Comparison of ENCODE assay signal across 14 cellular contexts in the genomic region with DNA sequence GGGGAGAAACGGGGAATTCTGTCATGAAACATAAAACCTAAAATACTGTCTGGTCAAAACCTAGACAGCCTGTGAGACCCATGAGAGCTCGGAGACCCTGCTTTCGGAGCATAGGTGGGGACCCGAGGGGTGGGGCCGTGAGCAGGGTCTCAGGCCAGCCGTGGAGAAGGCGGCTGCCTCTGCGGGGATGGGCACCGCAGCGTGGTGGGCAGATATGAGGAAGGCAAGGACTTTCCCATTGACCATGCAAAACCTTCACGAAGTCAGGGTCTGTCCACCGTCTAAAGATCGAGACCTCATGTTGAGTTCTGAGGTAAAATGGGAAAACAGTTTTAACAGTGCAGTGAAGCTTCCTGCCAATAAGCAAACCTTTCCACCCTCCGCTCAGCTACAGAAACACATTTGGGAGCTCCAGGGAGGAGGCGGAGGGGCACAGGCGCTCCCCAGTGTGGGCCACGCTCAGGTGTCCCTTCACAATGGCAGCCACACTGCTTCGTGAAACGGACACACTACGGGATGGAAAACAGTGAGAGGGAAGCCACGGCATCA.
DNase-seq lines count a peak whose midpoint lies in the region; ATAC-seq and TF ChIP-seq lines count a peak whose summit lies in the region.
"Had no signal": no experiment of that assay in that cellular context is flagged by ENCODE, and none has a peak within 500 bp of the region (broad histone marks: within the 10 kb centered on the region; RNA-seq: fewer than 3 reads in every experiment).

No MANE protein-coding gene starts in this region.

- H3K36me3 Mint-ChIP-seq in mesothelial cell of epicardium, result no peaks in the 10 kb centered on the region
- H3K36me3 Mint-ChIP-seq: natural killer cell had no signal

- H3K9me3 ChIP-seq in adrenal gland (replicated peaks in 1 of 3) (no peaks in the 10 kb centered on the region), esophagus squamous epithelium (no peaks in the 10 kb centered on the region), suprapubic skin (no peaks in the 10 kb centered on the region)
- H3K9me3 ChIP-seq: BLaER1 had no signal

- no peaks in the 10 kb centered on the region for H3K9me3 Mint-ChIP-seq in mesothelial cell of epicardium
- H3K9me3 Mint-ChIP-seq: activated T-cell treated with anti-CD3 and anti-CD28 coated beads, Interleukin-2, amount 50 U/mL, for 24 hours; central memory CD8-positive, alpha-beta T cell; T-helper 1 cell treated with Interleukin-12 subunit alpha and Interleukin-12 subunit beta and Interleukin-4 antibody, amounts not matched to agents 30 μg/mL and 1 μg/mL, for 36 hours had no signal

- WGBS in adrenal gland, 4 donors, result 64 to 74% (median 71%) methylated on average over 21 of the region's 21 CpGs
- 68 to 79% methylated on average over 17 to 20 of the region's 21 CpGs for WGBS in esophagus squamous epithelium, 2 donors
- WGBS in suprapubic skin, result 81% methylated on average over 21 of the region's 21 CpGs

- H3K27me3 Mint-ChIP-seq in mesothelial cell of epicardium (ENCODE audit: low read depth), result no peaks in the 10 kb centered on the region

- H3K36me3 ChIP-seq in adrenal gland (replicated peaks in 1 of 2) (peaks cover 0 to 7% of the 10 kb centered on the region in 2 donors), esophagus squamous epithelium (no peaks in the 10 kb centered on the region), suprapubic skin (no peaks in the 10 kb centered on the region)
- H3K36me3 ChIP-seq: BLaER1 had no signal

- TF ChIP-seq CTCF in adrenal gland (IDR thresholded peaks at IDR 0.05) (no peak), esophagus squamous epithelium (IDR thresholded peaks at IDR 0.05) (no peak), mesothelial cell of epicardium (IDR thresholded peaks at IDR 0.05; ENCODE audit: unreplicated experiment) (no peak), suprapubic skin (IDR thresholded peaks at IDR 0.05) (no peak)

- peaks cover 47 to 73% of the 10 kb centered on the region in 2 donors for H3K4me1 ChIP-seq in adrenal gland (replicated peaks in 1 of 2)
- H3K4me1 ChIP-seq in esophagus squamous epithelium, result peaks cover 17 to 49% (median 25%) of the 10 kb centered on the region in 3 donors
- peaks cover 19% of the 10 kb centered on the region for H3K4me1 ChIP-seq in suprapubic skin

- peak overlapping the region; percentile 40 to 91 (median 71) for H3K27ac ChIP-seq in adrenal gland
- peak overlapping the region; percentile 60 to 87 (median 81) for H3K27ac ChIP-seq in esophagus squamous epithelium
- H3K27ac ChIP-seq in suprapubic skin, result peak overlapping the region; percentile 66
- H3K27ac ChIP-seq: BLaER1 had no signal

- H3K27me3 ChIP-seq in adrenal gland (no peaks in the 10 kb centered on the region), esophagus squamous epithelium (no peaks in the 10 kb centered on the region), suprapubic skin (no peaks in the 10 kb centered on the region)
- H3K27me3 ChIP-seq: BLaER1 had no signal

- peak overlapping the region; percentile 1 for H3K27ac Mint-ChIP-seq in mesothelial cell of epicardium
- H3K27ac Mint-ChIP-seq: activated T-cell treated with anti-CD3 and anti-CD28 coated beads, Interleukin-2, amount 50 U/mL, for 24 hours; natural killer cell; T-helper 1 cell treated with Interleukin-12 subunit alpha and Interleukin-12 subunit beta and Interleukin-4 antibody, amounts not matched to agents 30 μg/mL and 1 μg/mL, for 36 hours had no signal

- no peak overlapping the region for H3K4me3 Mint-ChIP-seq in mesothelial cell of epicardium
- H3K4me3 Mint-ChIP-seq: activated T-cell treated with anti-CD3 and anti-CD28 coated beads, Interleukin-2, amount 50 U/mL, for 24 hours; central memory CD8-positive, alpha-beta T cell; natural killer cell; T-helper 1 cell treated with Interleukin-12 subunit alpha and Interleukin-12 subunit beta and Interleukin-4 antibody, amounts not matched to agents 30 μg/mL and 1 μg/mL, for 36 hours had no signal

- no peak for TF ChIP-seq EP300 in suprapubic skin (IDR thresholded peaks at IDR 0.05)

- H3K4me1 Mint-ChIP-seq in mesothelial cell of epicardium, result peaks cover 24% of the 10 kb centered on the region
- H3K4me1 Mint-ChIP-seq: central memory CD8-positive, alpha-beta T cell had no signal

- TF ChIP-seq POLR2A in adrenal gland (IDR thresholded peaks at IDR 0.05) (peak in 1 of 2 donors; percentile 10), esophagus squamous epithelium (IDR thresholded peaks at IDR 0.05) (no peak), suprapubic skin (IDR thresholded peaks at IDR 0.05) (no peak)

- H3K4me3 ChIP-seq in adrenal gland, result peak overlapping the region in 1 of 4 donors; percentile 4
- H3K4me3 ChIP-seq in esophagus squamous epithelium, result peak overlapping the region in 2 of 4 donors; percentile 15 to 38
- no peak overlapping the region for H3K4me3 ChIP-seq in suprapubic skin
- H3K4me3 ChIP-seq: BLaER1 had no signal

- intact Hi-C loops in adrenal gland (cut with DNase I), result no loop called here
- intact Hi-C loops in esophagus squamous epithelium (cut with DNase I), result no loop called here

- DNase-seq in adrenal gland, result no peak
- DNase-seq in esophagus squamous epithelium (lab: John Stamatoyannopoulos, UW), result no peak
- no peak for DNase-seq in mesothelial cell of epicardium (ENCODE audit: low spot score in 2 of 2, unreplicated experiment in 2 of 2)
- DNase-seq in suprapubic skin (ENCODE audit: low spot score in 2 of 2), result no peak
- DNase-seq in MV-4-11 (lab: John Stamatoyannopoulos, UW), result no peak
- no peak for DNase-seq in activated effector memory CD4-positive, alpha-beta T cell treated with anti-CD3 and anti-CD28 coated beads, Interleukin-2, amount 50 U/mL, for 16 hours
- DNase-seq in medulla oblongata (ENCODE audit: extremely low spot score), result no peak
- DNase-seq: activated CD4-positive, alpha-beta T cell treated with anti-CD3 and anti-CD28 coated beads for 4 hours; activated T-cell treated with anti-CD3 and anti-CD28 coated beads, Interleukin-2, amount 50 U/mL, for 24 hours; natural killer cell had no signal

- ATAC-seq in HG02981 (IDR thresholded peaks at IDR 0.05; ENCODE audit: unreplicated experiment), result no peak
- ATAC-seq: natural killer cell had no signal
